Comparison of ENCODE assay signal across 9 cellular contexts in genomic region chr20:1375515-1375914, GRCh38. TPM values are rescaled to one million over a fixed set of nuclear protein-coding genes. Genes with fewer than 3 reads are reported as not detected.
A peak's percentile ranks its signal among the peaks of the same experiment; 100 is the strongest.
DNase-seq lines count a peak whose midpoint lies in the region; ATAC-seq and TF ChIP-seq lines count a peak whose summit lies in the region.
"Had no signal": no experiment of that assay in that cellular context is flagged by ENCODE, and none has a peak within 500 bp of the region (broad histone marks: within the 10 kb centered on the region; RNA-seq: fewer than 3 reads in every experiment).

No MANE protein-coding gene starts in this region.

- TF ChIP-seq CTCF in colonic mucosa (IDR thresholded peaks at IDR 0.05) (no peak), neural crest cell (conservative IDR thresholded peaks at IDR 0.05) (no peak)

- no peaks in the 10 kb centered on the region for H3K9me3 ChIP-seq in colonic mucosa

- H3K27ac Mint-ChIP-seq in neural crest cell (ENCODE audit: unreplicated experiment), result peak overlapping the region; percentile 54

- H3K9ac ChIP-seq in colonic mucosa (ENCODE audit: low read depth in 2 of 2, low read length in 2 of 2), result no peak overlapping the region

- no peak for ATAC-seq in GM21381 (IDR thresholded peaks at IDR 0.05; ENCODE audit: unreplicated experiment)

- H3K4me3 ChIP-seq in colonic mucosa, result no peak overlapping the region
- H3K4me3 ChIP-seq: hepatocyte had no signal

- intact Hi-C loops in colonic mucosa (cut with DNase I), result no loop called here

- no peaks in the 10 kb centered on the region for H3K9me3 Mint-ChIP-seq in neural crest cell

- peak; percentile 55 for DNase-seq in DMS79 treated with DMSO at 0.1 percent for 48 hours (lab: John Stamatoyannopoulos, UW)
- DNase-seq in NCI-H187 treated with DMSO at 0.1 percent for 48 hours (lab: John Stamatoyannopoulos, UW), result peak; percentile 21
- peak; percentile 15 for DNase-seq in colonic mucosa
- DNase-seq in neural crest cell (ENCODE audit: low read depth, low spot score), result no peak
- DNase-seq in stimulated activated CD8-positive, alpha-beta memory T cell treated with anti-CD3 and anti-CD28 coated beads, Interleukin-4, amount 100 ng/mL, for 48 hours, result no peak
- no peak for DNase-seq in T1000 (lab: John Stamatoyannopoulos, UW)
- DNase-seq in NOMO-1 treated with DMSO at 0.1 percent for 48 hours (lab: John Stamatoyannopoulos, UW; ENCODE audit: unreplicated experiment), result no peak

- H3K27me3 Mint-ChIP-seq in neural crest cell (ENCODE audit: low read depth), result no peaks in the 10 kb centered on the region

- peaks cover 40% of the 10 kb centered on the region for H3K4me1 Mint-ChIP-seq in neural crest cell

- no peak overlapping the region for H3K4me3 Mint-ChIP-seq in neural crest cell

- H3K4me1 ChIP-seq in colonic mucosa, result peaks cover 11% of the 10 kb centered on the region

- peaks cover 6% of the 10 kb centered on the region for H3K36me3 Mint-ChIP-seq in neural crest cell (ENCODE audit: low read depth)

- H3K27me3 ChIP-seq in colonic mucosa, result no peaks in the 10 kb centered on the region
- H3K27me3 ChIP-seq: hepatocyte had no signal

- H3K36me3 ChIP-seq in colonic mucosa, result no peaks in the 10 kb centered on the region

- H3K27ac ChIP-seq in colonic mucosa, result no peak overlapping the region
- H3K27ac ChIP-seq: hepatocyte had no signal

RNA-seq across cellular contexts. Expression of gene FKBP1A, which starts 17.3 kb away (rescaled TPM):
- total RNA-seq in colonic mucosa (100 to 1,000 TPM; 307 to 310 TPM), neural crest cell (176 and 185 TPM in 2 replicates)

RNA-seq across cellular contexts. Expression of gene SDCBP2, which starts 46.6 kb away (rescaled TPM):
- total RNA-seq in colonic mucosa (100 to 1,000 TPM; 202 to 345 TPM), neural crest cell (1.6 and 2.4 TPM in 2 replicates)

Comparison
In these comparisons a context has a peak if more than half of its experiments do, and no peak if none do; other contexts are left out.
1. DNase-seq: peak in DMS79 treated with DMSO at 0.1 percent for 48 hours (single experiment), NCI-H187 treated with DMSO at 0.1 percent for 48 hours (single experiment) and colonic mucosa (single experiment); none in neural crest cell (single experiment), stimulated activated CD8-positive, alpha-beta memory T cell treated with anti-CD3 and anti-CD28 coated beads, Interleukin-4, amount 100 ng/mL, for 48 hours (single experiment), T1000 (single experiment) and NOMO-1 treated with DMSO at 0.1 percent for 48 hours (single experiment).
2. RNA of gene SDCBP2, which starts 46.6 kb away (total RNA-seq): 202 to 345 TPM in colonic mucosa; 1.6 to 2.4 TPM in neural crest cell; every median in the first group is over 10 times any median in the second.